8 cellular contexts compared by ENCODE assay signal in genomic region chrX:51332188-51332942, GRCh38. TPM values are rescaled to one million over a fixed set of nuclear protein-coding genes. Genes with fewer than 3 reads are reported as not detected.
DNase-seq lines count a peak whose midpoint lies in the region; ATAC-seq and TF ChIP-seq lines count a peak whose summit lies in the region.

Gene NUDT10 (plus strand): TSS chrX:51332822. CDS start chrX:51332966, 144 bp downstream.

- no peak within 1 kb of the TSS for H3K27ac ChIP-seq in lung (ENCODE audit: low read depth in 1 of 2, low read length in 1 of 2)

- peak; percentile 61 for ATAC-seq in HG02759 (IDR thresholded peaks at IDR 0.05; ENCODE audit: unreplicated experiment)
- ATAC-seq in WTC11, result peak; percentile 87
- ATAC-seq in lung (ENCODE audit: insufficient read depth, low FRiP score), result peak; percentile 14
- no peak for ATAC-seq in GM21390 (IDR thresholded peaks at IDR 0.05; ENCODE audit: unreplicated experiment)
- no peak for ATAC-seq in HG03097 (IDR thresholded peaks at IDR 0.05; ENCODE audit: low FRiP score, unreplicated experiment)

- no peaks in the 10 kb centered on the region for H3K9me3 Mint-ChIP-seq in WTC11

- 1 to 29% methylated on average over 24 to 68 of the region's 68 CpGs for WGBS in lung, 2 donors

- H3K4me3 Mint-ChIP-seq in WTC11, result peak within 1 kb of the TSS; percentile 89

- DNase-seq in WTC11 (ENCODE audit: low spot score) (peak; percentile 84), dermis blood vessel endothelial cell (peak; percentile 5), lung (ENCODE audit: low spot score) (no peak), NCI-H2196 (lab: John Stamatoyannopoulos, UW; ENCODE audit: unreplicated experiment) (no peak)
- DNase-seq in stimulated activated CD8-positive, alpha-beta memory T cell treated with anti-CD3 and anti-CD28 coated beads, Interleukin-7, amount 100 ng/mL, for 24 hours (ENCODE audit: low read depth), result peak; percentile 11

- no peak within 1 kb of the TSS for H3K27ac Mint-ChIP-seq in WTC11

- H3K4me1 ChIP-seq in lung (ENCODE audit: control insufficient read depth in 2 of 2, insufficient read depth in 2 of 2, low read length in 2 of 2), result peaks cover 0 to 2% of the 10 kb centered on the region in 2 donors

- H3K9me3 ChIP-seq in lung (ENCODE audit: control insufficient read depth in 2 of 2, insufficient read depth in 1 of 2, low read length in 1 of 2), result peaks cover 0 to 6% of the 10 kb centered on the region in 2 donors

- H3K4me1 Mint-ChIP-seq in WTC11, result peaks cover 27% of the 10 kb centered on the region

- TF ChIP-seq CTCF in WTC11 (IDR thresholded peaks at IDR 0.05) (no peak), lung (IDR thresholded peaks at IDR 0.05; ENCODE audit: control extremely low read depth, extremely low read depth) (no peak)

- no peaks in the 10 kb centered on the region for H3K36me3 Mint-ChIP-seq in WTC11

- H3K36me3 ChIP-seq in lung (ENCODE audit: control insufficient read depth in 2 of 2, insufficient read depth in 2 of 2, low read length in 2 of 2), result no peaks in the 10 kb centered on the region

- H3K4me3 ChIP-seq in lung, result peak within 1 kb of the TSS; percentile 24

- no peaks in the 10 kb centered on the region for H3K27me3 ChIP-seq in lung (ENCODE audit: control insufficient read depth, insufficient read depth)

- H3K27me3 Mint-ChIP-seq in WTC11 (ENCODE audit: low read depth), result 0 out of 2 replicates have a peak, but pooled peaks cover 3% of the 10 kb centered on the region

- POLR2A ChIA-PET in WTC11 (lab: Charles Lee), result no interaction called here

- CTCF ChIA-PET in WTC11 (lab: Charles Lee), result interaction anchor here (1.0 kb wide), 1 partner anchor 127 kb away, joined by 3 read pairs; no protein-coding TSS in a partner anchor

TF ChIP-seq in WTC11, 78 proteins besides CTCF, POLR2A, EP300 and RAD21:
- TF ChIP-seq ATF3 (CRISPR knock-in tag; conservative IDR thresholded peaks at IDR 0.05) (no peak), IRF2 (CRISPR knock-in tag; IDR thresholded peaks at IDR 0.05; ENCODE audit: borderline replicate concordance, low read depth) (no peak), ETV6 (CRISPR knock-in tag; IDR thresholded peaks at IDR 0.05) (no peak), NR2C2 (CRISPR knock-in tag; IDR thresholded peaks at IDR 0.05) (no peak), ZNF121 (CRISPR knock-in tag; IDR thresholded peaks at IDR 0.05) (no peak), CREB1 (CRISPR knock-in tag; IDR thresholded peaks at IDR 0.05) (no peak), HMGXB4 (CRISPR knock-in tag; IDR thresholded peaks at IDR 0.05) (peak; percentile 48; the same call in 1 of the 2 replicates), ZNF512 (CRISPR knock-in tag; IDR thresholded peaks at IDR 0.05; ENCODE audit: borderline replicate concordance) (no peak), ATF1 (CRISPR knock-in tag; IDR thresholded peaks at IDR 0.05) (no peak)

RNA-seq across cellular contexts. Expression of gene NUDT10, which starts in this region (rescaled TPM):
- total RNA-seq in WTC11 (2021) (17.7 to 22.2 TPM (median 18.1 TPM) in 3 replicates), dermis blood vessel endothelial cell (0.09 and 0.17 TPM in 2 replicates), lung (1 to 10 TPM in 1 of 2 donors, not detected in 1; 5.9 TPM)
- under 1 TPM; 0.30 to 0.32 TPM for polyA plus RNA-seq in lung

Comparison
In these comparisons a context has a peak if more than half of its experiments do, and no peak if none do; other contexts are left out.
1. Peak in DNase-seq in dermis blood vessel endothelial cell; RNA of the gene not detected or under 1 TPM.
2. ATAC-seq: peak in HG02759 (single experiment), WTC11 (single experiment) and lung (single experiment); none in GM21390 (single experiment) and HG03097 (single experiment).
3. DNase-seq: peak in WTC11 (single experiment) and stimulated activated CD8-positive, alpha-beta memory T cell treated with anti-CD3 and anti-CD28 coated beads, Interleukin-7, amount 100 ng/mL, for 24 hours (single experiment); none in lung (single experiment) and NCI-H2196 (single experiment).